ENCODE assay signal across 16 cellular contexts in genomic region chr20:52291109-52291508, GRCh38.
"Had no signal": no experiment of that assay in that cellular context is flagged by ENCODE, and none has a peak within 500 bp of the region (broad histone marks: within the 10 kb centered on the region; RNA-seq: fewer than 3 reads in every experiment).

No MANE protein-coding gene starts in this region.

- H3K27ac ChIP-seq: ascending aorta, coronary artery, epithelial cell of prostate, hepatocyte, psoas muscle, sigmoid colon, suprapubic skin had no signal

- H3K79me2 ChIP-seq: hepatocyte had no signal

- H2AFZ ChIP-seq: hepatocyte had no signal

- H3K4me3 ChIP-seq: ascending aorta, coronary artery, hepatocyte, psoas muscle, sigmoid colon, suprapubic skin had no signal

- DNase-seq: activated CD4-positive, alpha-beta memory T cell treated with anti-CD3 and anti-CD28 coated beads for 36 hours; activated CD4-positive, CD25-positive, alpha-beta regulatory T cell treated with anti-CD3 and anti-CD28 coated beads, Interleukin-2, amount 50 U/mL, for 72 hours; activated T-cell treated with anti-CD3 and anti-CD28 coated beads, Interleukin-2, amount 50 U/mL, for 48 hours; effector memory CD4-positive, alpha-beta T cell; kidney glomerular epithelial cell; occipital lobe; psoas muscle; sigmoid colon; stimulated activated CD4-positive, alpha-beta T cell treated with anti-CD3 and anti-CD28 coated beads, Interleukin-2, amount 100 ng/mL, for 24 hours; stimulated activated naive CD8-positive, alpha-beta T cell treated with anti-CD3 and anti-CD28 coated beads, Interleukin-15, Interleukin-2, amounts not matched to agents 100 U/mL and 50 U/mL, for 24 hours; SW 1271 had no signal

- H3K4me2 ChIP-seq: hepatocyte had no signal

- H3K27me3 ChIP-seq: ascending aorta, hepatocyte, sigmoid colon, suprapubic skin had no signal

- H3K36me3 ChIP-seq: ascending aorta, sigmoid colon, suprapubic skin had no signal

- H3K4me1 ChIP-seq: ascending aorta, psoas muscle, suprapubic skin had no signal

- ATAC-seq: psoas muscle; stimulated activated naive CD8-positive, alpha-beta T cell treated with anti-CD3 and anti-CD28 coated beads, Interleukin-15, Interleukin-2, amounts not matched to agents 100 U/mL and 50 U/mL, for 24 hours had no signal

- H3K9me3 ChIP-seq: ascending aorta, psoas muscle, suprapubic skin had no signal
